Comparison of ENCODE assay signal across 8 cellular contexts in the genomic region with DNA sequence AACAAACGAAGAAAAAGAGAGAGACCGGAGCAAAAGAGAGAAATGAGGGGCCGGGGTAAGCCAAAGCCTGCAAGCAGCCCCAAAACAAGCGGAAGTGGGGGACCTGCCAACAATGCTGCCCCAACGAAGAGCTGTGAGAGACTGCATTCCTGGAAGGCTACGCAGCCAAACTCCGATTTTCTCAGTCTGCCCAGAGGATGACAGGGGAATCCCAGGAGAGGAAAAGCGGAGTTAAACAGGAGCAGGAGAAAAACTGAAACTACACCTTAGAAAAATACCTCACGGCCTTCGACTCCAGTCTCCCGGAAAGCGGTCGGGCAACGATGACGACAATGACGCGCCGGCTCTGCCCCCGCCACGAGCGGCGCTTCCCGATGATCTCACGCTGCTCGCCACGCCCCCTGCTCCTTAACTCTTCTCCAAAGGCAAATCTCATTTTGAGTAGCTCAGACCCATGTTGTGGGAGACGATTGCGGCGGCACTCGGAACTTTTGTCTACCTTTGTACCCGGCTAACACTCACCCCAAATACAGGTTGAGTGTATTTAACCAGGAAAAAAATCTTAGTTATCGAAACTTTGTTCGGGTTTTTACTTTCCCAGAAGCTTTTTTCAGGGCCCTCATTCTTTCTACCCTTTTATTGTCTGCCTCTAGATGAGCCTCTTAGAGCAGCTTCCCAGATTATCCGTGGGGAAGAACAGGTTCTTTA. TPM values are rescaled to one million over a fixed set of nuclear protein-coding genes. Genes with fewer than 3 reads are reported as not detected.
DNase-seq lines count a peak whose midpoint lies in the region; ATAC-seq and TF ChIP-seq lines count a peak whose summit lies in the region.

A gene with protein sequence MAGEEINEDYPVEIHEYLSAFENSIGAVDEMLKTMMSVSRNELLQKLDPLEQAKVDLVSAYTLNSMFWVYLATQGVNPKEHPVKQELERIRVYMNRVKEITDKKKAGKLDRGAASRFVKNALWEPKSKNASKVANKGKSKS (minus strand): TSS at position 325 of the 708 bp plus-strand sequence. CDS start 15,694 bp downstream, outside the sequence.

- intact Hi-C loops in activated naive CD4-positive, alpha-beta T cell treated with anti-CD3 and anti-CD28 coated beads for 36 hours (cut with micrococcal nuclease): loop anchor here (1.0 to 2.0 kb wide), 5 partner anchors 94 to 846 kb away; a partner anchor contains a TSS

- peaks cover 33% of the 10 kb centered on the region for H3K4me1 Mint-ChIP-seq in activated naive CD4-positive, alpha-beta T cell treated with anti-CD3 and anti-CD28 coated beads for 36 hours (ENCODE audit: low read depth)

- H3K36me3 ChIP-seq in gastroesophageal sphincter: no peaks in the 10 kb centered on the region
- no peaks in the 10 kb centered on the region for H3K36me3 ChIP-seq in neutrophil

- H3K4me3 Mint-ChIP-seq in activated naive CD4-positive, alpha-beta T cell treated with anti-CD3 and anti-CD28 coated beads for 36 hours: peak within 1 kb of the TSS; percentile 89

- CTCF ChIA-PET in HEK293T (lab: Yijun Ruan, JAX): interaction anchor here (0.6 to 1.2 kb wide), 2 partner anchors 32 to 828 kb away, joined by 3 read pairs; no protein-coding TSS in a partner anchor
- CTCF ChIA-PET in activated naive CD4-positive, alpha-beta T cell treated with anti-CD3 and anti-CD28 coated beads for 36 hours (lab: Charles Lee): interaction anchor here (0.9 kb wide), 1 partner anchor 90 kb away, joined by 3 read pairs; no protein-coding TSS in a partner anchor

- no peak for TF ChIP-seq EP300 in gastroesophageal sphincter (IDR thresholded peaks at IDR 0.05)

- peak within 1 kb of the TSS; percentile 75 to 98 for H3K4me3 ChIP-seq in gastroesophageal sphincter
- H3K4me3 ChIP-seq in neutrophil (ENCODE audit: low read depth in 1 of 2, low read length in 1 of 2): peak within 1 kb of the TSS; percentile 67 to 96

- H3K27ac Mint-ChIP-seq in activated naive CD4-positive, alpha-beta T cell treated with anti-CD3 and anti-CD28 coated beads for 36 hours: peak within 1 kb of the TSS; percentile 93

- no peaks in the 10 kb centered on the region for H3K27me3 Mint-ChIP-seq in activated naive CD4-positive, alpha-beta T cell treated with anti-CD3 and anti-CD28 coated beads for 36 hours (ENCODE audit: low read depth)

- peak; percentile 97 for ATAC-seq in gastroesophageal sphincter

- 0 to 1% methylated on average over 14 to 23 of the region's 34 CpGs for WGBS in gastroesophageal sphincter (ENCODE audit: low coverage in 1 of 2), 2 donors

- no peak for TF ChIP-seq CTCF in gastroesophageal sphincter (IDR thresholded peaks at IDR 0.05)
- no peak for TF ChIP-seq CTCF in neutrophil (IDR thresholded peaks at IDR 0.05)

- no peaks in the 10 kb centered on the region for H3K27me3 ChIP-seq in gastroesophageal sphincter
- H3K27me3 ChIP-seq in neutrophil: no peaks in the 10 kb centered on the region

- peaks cover 1% of the 10 kb centered on the region for H3K36me3 Mint-ChIP-seq in activated naive CD4-positive, alpha-beta T cell treated with anti-CD3 and anti-CD28 coated beads for 36 hours (ENCODE audit: low read depth)

- peak; percentile 65 for DNase-seq in GF-D8 (lab: John Stamatoyannopoulos, UW)
- peak; percentile 91 for DNase-seq in HEK293T (ENCODE audit: extremely low spot score)
- peak; percentile 92 for DNase-seq in NAMALWA (ENCODE audit: low spot score)
- DNase-seq in SK-N-DZ (ENCODE audit: low spot score): peak; percentile 90
- peak; percentile 96 for DNase-seq in activated naive CD4-positive, alpha-beta T cell treated with anti-CD3 and anti-CD28 coated beads for 36 hours
- peak; percentile 26 to 90 (median 83) for DNase-seq in substantia nigra (lab: John Stamatoyannopoulos, UW)

- H3K4me1 ChIP-seq in gastroesophageal sphincter (peaks cover 6 to 55% (median 10%) of the 10 kb centered on the region in 3 donors), neutrophil (ENCODE audit: control insufficient read depth in 1 of 2, insufficient read depth in 1 of 2, low read depth in 1 of 2, low read length in 1 of 2) (peaks cover 13 to 14% of the 10 kb centered on the region in 2 experiments)

- POLR2A ChIA-PET in HEK293T (lab: Yijun Ruan, JAX): interaction anchor here (0.7 to 2.6 kb wide), 23 partner anchors 8 to 1673 kb away, joined by 3 to 14 read pairs (median 4); a partner anchor contains a TSS

- no peaks in the 10 kb centered on the region for H3K9me3 Mint-ChIP-seq in activated naive CD4-positive, alpha-beta T cell treated with anti-CD3 and anti-CD28 coated beads for 36 hours

- H3K27ac ChIP-seq in gastroesophageal sphincter (peak within 1 kb of the TSS; percentile 86 to 90 (median 88)), neutrophil (peak within 1 kb of the TSS; percentile 82), substantia nigra (ENCODE audit: low read depth, low read length, poor library complexity, severe bottlenecking) (peak within 1 kb of the TSS; percentile 74)

- TF ChIP-seq POLR2A in gastroesophageal sphincter (IDR thresholded peaks at IDR 0.05): peak; percentile 26 to 59

- H3K9me3 ChIP-seq in gastroesophageal sphincter: no peaks in the 10 kb centered on the region
- no peaks in the 10 kb centered on the region for H3K9me3 ChIP-seq in neutrophil

TF ChIP-seq in HEK293T, 16 proteins besides CTCF, POLR2A, EP300 and RAD21:
- TF ChIP-seq BHLHE40 (IDR thresholded peaks at IDR 0.05; ENCODE audit: borderline replicate concordance) (no peak), ELF4 (IDR thresholded peaks at IDR 0.05) (0 out of 2 replicates have a peak, but pooled peaks have one; percentile 22)

RNA-seq across cellular contexts. Expression of the gene that starts here (rescaled TPM):
- polyA plus RNA-seq in SK-N-DZ (2014; cell fraction: cytosol; rRNA removed): 92.9 and 133 TPM in 2 replicates
- 52.6 and 67.8 TPM in 2 replicates for polyA plus RNA-seq in SK-N-DZ (2014; cell fraction: nucleus; rRNA removed)
- 10 to 100 TPM; 19.0 to 21.4 TPM for total RNA-seq in activated naive CD4-positive, alpha-beta T cell treated with anti-CD3 and anti-CD28 coated beads for 36 hours
- 10 to 100 TPM; 23.4 to 66.5 (median 47.0) TPM for total RNA-seq in gastroesophageal sphincter

Comparison
In these comparisons a context has a peak if more than half of its experiments do, and no peak if none do; other contexts are left out.
1. Peak in every context shown above with its lines: DNase-seq, ATAC-seq, H3K4me3 ChIP-seq and H3K27ac ChIP-seq.